23 cellular contexts compared by ENCODE assay signal in genomic region chrX:17020828-17021821, GRCh38.
A peak's percentile ranks its signal among the peaks of the same experiment; 100 is the strongest.
DNase-seq lines count a peak whose midpoint lies in the region; FAIRE-seq and TF ChIP-seq lines count a peak whose summit lies in the region.
"Had no signal": no experiment of that assay in that cellular context is flagged by ENCODE, and none has a peak within 500 bp of the region (broad histone marks: within the 10 kb centered on the region; RNA-seq: fewer than 3 reads in every experiment).

No MANE protein-coding gene starts in this region.

- DNase-seq in GM19239 (ENCODE audit: insufficient read length, low spot score) (no peak), fibroblast of mammary gland (ENCODE audit: low read depth) (peak; percentile 60), sigmoid colon (peak; percentile 78), NCI-H1436 treated with DMSO at 0.1 percent for 48 hours (lab: John Stamatoyannopoulos, UW) (no peak), PC-9 (no peak), NCI-H1092 treated with DMSO at 0.1 percent for 48 hours (lab: John Stamatoyannopoulos, UW) (no peak), colonic mucosa (no peak)
- DNase-seq: activated CD4-positive, alpha-beta T cell treated with anti-CD3 and anti-CD28 coated beads, Interleukin-2, amount 50 U/mL, for 4 hours; activated effector memory CD4-positive, alpha-beta T cell treated with anti-CD3 and anti-CD28 coated beads, Interleukin-2, amount 50 U/mL, for 16 hours; CD8-positive, alpha-beta T cell; kidney; MG63; naive thymus-derived CD8-positive, alpha-beta T cell; NCI-H345; pancreas; right lobe of liver; stimulated activated naive B cell treated with anti-CD40 and anti-IgM and Interleukin-4, amounts not matched to agents 10 μg/mL and 1 μg/mL and 100 μg/mL, for 72 hours; transverse colon; WERI-Rb-1 had no signal

- H3K36me3 ChIP-seq in OCI-LY3 (replicated peaks; ENCODE audit: low read depth, low read length) = no peaks in the 10 kb centered on the region
- H3K36me3 ChIP-seq in sigmoid colon = no peaks in the 10 kb centered on the region
- H3K36me3 ChIP-seq in PC-9 (ENCODE audit: low read depth) = no peaks in the 10 kb centered on the region
- no peaks in the 10 kb centered on the region for H3K36me3 ChIP-seq in colonic mucosa
- H3K36me3 ChIP-seq: breast epithelium, MG63, pancreas, right lobe of liver, transverse colon, WERI-Rb-1 had no signal

- WGBS in sigmoid colon, 2 donors = 76 to 85% methylated on average over 11 of the region's 11 CpGs

- no peaks in the 10 kb centered on the region for H3K9me2 ChIP-seq in PC-9 (ENCODE audit: insufficient read depth)

- H3K4me3 ChIP-seq in OCI-LY3 (ENCODE audit: low read length) (peak overlapping the region; percentile 24; the same call in 1 of the 2 replicates), fibroblast of mammary gland (ENCODE audit: control insufficient read depth, low read depth, low read length) (no peak overlapping the region), sigmoid colon (no peak overlapping the region), PC-9 (no peak overlapping the region), colonic mucosa (no peak overlapping the region)
- H3K4me3 ChIP-seq: breast epithelium, MG63, pancreas, right lobe of liver, SK-N-MC, transverse colon had no signal

- no peak for TF ChIP-seq POLR2A in sigmoid colon (IDR thresholded peaks at IDR 0.05)

- H3K9me3 ChIP-seq in OCI-LY3 (ENCODE audit: insufficient read depth, low read length) = no peaks in the 10 kb centered on the region
- no peaks in the 10 kb centered on the region for H3K9me3 ChIP-seq in sigmoid colon
- no peaks in the 10 kb centered on the region for H3K9me3 ChIP-seq in PC-9 (ENCODE audit: insufficient read depth, low read depth)
- H3K9me3 ChIP-seq in colonic mucosa = no peaks in the 10 kb centered on the region
- H3K9me3 ChIP-seq: breast epithelium, MG63, pancreas, right lobe of liver, transverse colon had no signal

- no peaks in the 10 kb centered on the region for H3K27me3 ChIP-seq in OCI-LY3 (ENCODE audit: low read depth, low read length)
- no peaks in the 10 kb centered on the region for H3K27me3 ChIP-seq in sigmoid colon
- no peaks in the 10 kb centered on the region for H3K27me3 ChIP-seq in PC-9 (ENCODE audit: insufficient read depth, low read depth)
- H3K27me3 ChIP-seq in colonic mucosa = no peaks in the 10 kb centered on the region
- H3K27me3 ChIP-seq: MG63, pancreas, right lobe of liver, transverse colon had no signal

- CTCF ChIA-PET in PC-9 (lab: Charles Lee) = no interaction called here

- TF ChIP-seq CTCF in OCI-LY3 (IDR thresholded peaks at IDR 0.05; ENCODE audit: low read depth, low read length) (no peak), fibroblast of mammary gland (conservative IDR thresholded peaks at IDR 0.05; ENCODE audit: control insufficient read depth, insufficient read depth, low read depth, low read length) (no peak), sigmoid colon (IDR thresholded peaks at IDR 0.05) (no peak), PC-9 (conservative IDR thresholded peaks at IDR 0.05) (no peak), colonic mucosa (IDR thresholded peaks at IDR 0.05) (no peak)

- H3K27ac ChIP-seq in OCI-LY3 (ENCODE audit: low read length) (peak overlapping the region; percentile 42), sigmoid colon (peak overlapping the region in 3 of 4 donors; percentile 33 to 47 (median 34)), PC-9 (no peak overlapping the region), colonic mucosa (no peak overlapping the region)
- H3K27ac ChIP-seq: breast epithelium, pancreas, right lobe of liver, SK-N-MC, WERI-Rb-1 had no signal

- H3K79me2 ChIP-seq in OCI-LY3 (ENCODE audit: low read length) = no peaks in the 10 kb centered on the region
- no peaks in the 10 kb centered on the region for H3K79me2 ChIP-seq in PC-9 (ENCODE audit: low read depth)

- TF ChIP-seq EP300 in sigmoid colon (IDR thresholded peaks at IDR 0.05) = no peak

- intact Hi-C loops in sigmoid colon (cut with DNase I) = no loop called here
- intact Hi-C loops in PC-9 (cut with micrococcal nuclease; ENCODE audit: unreplicated experiment) = no loop called here
- intact Hi-C loops in colonic mucosa (cut with DNase I) = no loop called here

- H2AFZ ChIP-seq in OCI-LY3 (ENCODE audit: low read depth, low read length) = no peak overlapping the region
- H2AFZ ChIP-seq in PC-9 = no peak overlapping the region

- no TSS peak for BruUV-seq in PC-9 (replicated peaks; lab: Mats Ljungman, UMichigan)

- POLR2A ChIA-PET in PC-9 (lab: Charles Lee; ENCODE audit: unreplicated experiment) = no interaction called here

- peak; percentile 40 for FAIRE-seq in GM19239 (lab: Jason Lieb, UNC)
- FAIRE-seq: kidney, pancreas, RCC 7860 had no signal

- H3K4me2 ChIP-seq in OCI-LY3 (ENCODE audit: low read length) (peak overlapping the region; percentile 65), PC-9 (no peak overlapping the region)

- H3F3A ChIP-seq in PC-9 (ENCODE audit: insufficient read depth, low read depth) = no peaks in the 10 kb centered on the region

- H3K9ac ChIP-seq in OCI-LY3 (ENCODE audit: low read length) (no peak overlapping the region), colonic mucosa (ENCODE audit: low read depth in 2 of 2, low read length in 2 of 2) (no peak overlapping the region)

- H4K20me1 ChIP-seq in OCI-LY3 (ENCODE audit: insufficient read depth, low read length) (no peaks in the 10 kb centered on the region), PC-9 (ENCODE audit: insufficient read depth) (no peaks in the 10 kb centered on the region)

- peaks cover 29% of the 10 kb centered on the region for H3K4me1 ChIP-seq in OCI-LY3 (ENCODE audit: low read length)
- H3K4me1 ChIP-seq in sigmoid colon = no peaks in the 10 kb centered on the region
- no peaks in the 10 kb centered on the region for H3K4me1 ChIP-seq in PC-9 (replicated peaks; ENCODE audit: insufficient read depth)
- H3K4me1 ChIP-seq in colonic mucosa = peaks cover 4% of the 10 kb centered on the region
- H3K4me1 ChIP-seq: breast epithelium, pancreas, right lobe of liver had no signal

Comparison
In these comparisons a context has a peak if more than half of its experiments do, and no peak if none do; other contexts are left out.
1. DNase-seq: peak in fibroblast of mammary gland (single experiment) and sigmoid colon (single experiment); none in GM19239 (single experiment), NCI-H1436 treated with DMSO at 0.1 percent for 48 hours (single experiment), PC-9 (0 of 2), NCI-H1092 treated with DMSO at 0.1 percent for 48 hours (single experiment) and colonic mucosa (single experiment).
2. H3K27ac ChIP-seq: peak in OCI-LY3 (single experiment) and sigmoid colon (3 of 4); none in PC-9 (single experiment) and colonic mucosa (single experiment).